ENCODE assay signal across 17 cellular contexts in genomic region chr3:84547207-84547606, GRCh38.
DNase-seq lines count a peak whose midpoint lies in the region; ATAC-seq, FAIRE-seq and TF ChIP-seq lines count a peak whose summit lies in the region.
"Had no signal": no experiment of that assay in that cellular context is flagged by ENCODE, and none has a peak within 500 bp of the region (broad histone marks: within the 10 kb centered on the region; RNA-seq: fewer than 3 reads in every experiment).

No MANE protein-coding gene starts in this region.

- no peaks in the 10 kb centered on the region for H3F3A ChIP-seq in smooth muscle cell (ENCODE audit: low read depth)

- CTCF ChIA-PET in CD8-positive, alpha-beta memory T cell (lab: Charles Lee) = no interaction called here

- no peak overlapping the region for H3K4me2 ChIP-seq in astrocyte (ENCODE audit: low read length)
- peak overlapping the region; percentile 66 for H3K4me2 ChIP-seq in smooth muscle cell
- H3K4me2 ChIP-seq: KMS-11 had no signal

- no peak for ATAC-seq in Right ventricle myocardium inferior

- FAIRE-seq in astrocyte (lab: Jason Lieb, UNC) = no peak
- FAIRE-seq: GM18507 had no signal

- POLR2A ChIA-PET in CD8-positive, alpha-beta memory T cell (lab: Charles Lee) = no interaction called here

- H3K4me3 Mint-ChIP-seq in astrocyte (ENCODE audit: unreplicated experiment) = no peak overlapping the region
- no peak overlapping the region for H3K4me3 Mint-ChIP-seq in CD8-positive, alpha-beta memory T cell
- H3K4me3 Mint-ChIP-seq: CD14-positive monocyte had no signal

- no peaks in the 10 kb centered on the region for H3K79me2 ChIP-seq in astrocyte (ENCODE audit: insufficient read depth, low read length)
- H3K79me2 ChIP-seq in smooth muscle cell (ENCODE audit: low read depth) = no peaks in the 10 kb centered on the region

- H3K9me3 ChIP-seq in astrocyte (ENCODE audit: insufficient read depth, low read depth, low read length) (no peaks in the 10 kb centered on the region), smooth muscle cell (replicated peaks; ENCODE audit: low read depth) (no peaks in the 10 kb centered on the region)
- no peaks in the 10 kb centered on the region for H3K9me3 ChIP-seq in CD8-positive, alpha-beta memory T cell (ENCODE audit: low read length)
- H3K9me3 ChIP-seq: BE2C had no signal

- H3K36me3 Mint-ChIP-seq in astrocyte (ENCODE audit: low read depth, unreplicated experiment) = no peaks in the 10 kb centered on the region
- no peaks in the 10 kb centered on the region for H3K36me3 Mint-ChIP-seq in CD8-positive, alpha-beta memory T cell
- H3K36me3 Mint-ChIP-seq: CD14-positive monocyte, IgD-negative memory B cell had no signal

- H3K4me1 ChIP-seq in astrocyte (ENCODE audit: insufficient read depth, low read length) (no peaks in the 10 kb centered on the region), smooth muscle cell (ENCODE audit: low read depth) (peaks cover 13% of the 10 kb centered on the region)
- no peaks in the 10 kb centered on the region for H3K4me1 ChIP-seq in CD8-positive, alpha-beta memory T cell (ENCODE audit: insufficient read depth, low read length)
- H3K4me1 ChIP-seq: BE2C had no signal

- WGBS in smooth muscle cell (ENCODE audit: low lambda C conversion rate) = 38% methylated on average over 3 of the region's 3 CpGs

- intact Hi-C loops in Right ventricle myocardium inferior (cut with DNase I) = loop anchor here (5.0 kb wide), 1 partner anchor 1030 kb away; no protein-coding TSS in a partner anchor

- H3K27ac ChIP-seq in astrocyte (ENCODE audit: low read depth, low read length) (no peak overlapping the region), smooth muscle cell (ENCODE audit: low read depth) (no peak overlapping the region)
- no peak overlapping the region for H3K27ac ChIP-seq in CD8-positive, alpha-beta memory T cell (ENCODE audit: low read depth, low read length)
- H3K27ac ChIP-seq: KMS-11, RWPE1, SK-N-MC had no signal

- no peak overlapping the region for H3K9ac ChIP-seq in astrocyte (ENCODE audit: low read length)
- H3K9ac ChIP-seq in smooth muscle cell (ENCODE audit: low read depth) = no peak overlapping the region
- H3K9ac ChIP-seq: KMS-11 had no signal

- H3K4me3 ChIP-seq in astrocyte (ENCODE audit: insufficient read depth, low read depth, low read length) (no peak overlapping the region), smooth muscle cell (no peak overlapping the region)
- no peak overlapping the region for H3K4me3 ChIP-seq in CD8-positive, alpha-beta memory T cell (ENCODE audit: low read length)
- H3K4me3 ChIP-seq: SK-N-MC had no signal

- peaks cover 13% of the 10 kb centered on the region for H3K4me1 Mint-ChIP-seq in astrocyte (ENCODE audit: low read depth, unreplicated experiment)
- no peaks in the 10 kb centered on the region for H3K4me1 Mint-ChIP-seq in CD8-positive, alpha-beta memory T cell
- H3K4me1 Mint-ChIP-seq: CD14-positive monocyte, IgD-negative memory B cell had no signal

- H3K36me3 ChIP-seq in astrocyte (ENCODE audit: insufficient read depth, low read length) (no peaks in the 10 kb centered on the region), smooth muscle cell (ENCODE audit: low read depth) (no peaks in the 10 kb centered on the region)
- H3K36me3 ChIP-seq in CD8-positive, alpha-beta memory T cell (ENCODE audit: insufficient read depth, low read length) = no peaks in the 10 kb centered on the region
- H3K36me3 ChIP-seq: BE2C had no signal

- no peak overlapping the region for H3K27ac Mint-ChIP-seq in astrocyte (ENCODE audit: unreplicated experiment)
- no peak overlapping the region for H3K27ac Mint-ChIP-seq in CD8-positive, alpha-beta memory T cell
- H3K27ac Mint-ChIP-seq: CD14-positive monocyte, IgD-negative memory B cell had no signal

- H2AFZ ChIP-seq in astrocyte (ENCODE audit: low read depth, low read length) (no peak overlapping the region), smooth muscle cell (ENCODE audit: low read depth) (no peak overlapping the region)

- H4K20me1 ChIP-seq in astrocyte (ENCODE audit: insufficient read depth, low read length) = no peaks in the 10 kb centered on the region
- no peaks in the 10 kb centered on the region for H4K20me1 ChIP-seq in smooth muscle cell (ENCODE audit: low read depth)

- TF ChIP-seq CTCF in astrocyte (IDR thresholded peaks at IDR 0.05; ENCODE audit: insufficient read depth, low read depth, low read length) = no peak
- TF ChIP-seq CTCF in smooth muscle cell (IDR thresholded peaks at IDR 0.05; ENCODE audit: borderline replicate concordance, insufficient read depth, poor library complexity, severe bottlenecking) = no peak

- no peaks in the 10 kb centered on the region for H3K27me3 Mint-ChIP-seq in astrocyte (ENCODE audit: low read depth, unreplicated experiment)
- H3K27me3 Mint-ChIP-seq in CD8-positive, alpha-beta memory T cell = no peaks in the 10 kb centered on the region
- H3K27me3 Mint-ChIP-seq: IgD-negative memory B cell had no signal

- DNase-seq in COLO829 (ENCODE audit: low spot score) = peak; percentile 5
- peak; percentile 25 for DNase-seq in astrocyte (ENCODE audit: low read depth)
- peak; percentile 16 for DNase-seq in iris pigment epithelial cell (ENCODE audit: low read depth)
- DNase-seq in smooth muscle cell (lab: John Stamatoyannopoulos, UW; ENCODE audit: unreplicated experiment) = no peak
- DNase-seq in CD8-positive, alpha-beta memory T cell = no peak
- no peak for DNase-seq in Right ventricle myocardium inferior (ENCODE audit: missing footprints)
- DNase-seq in activated CD4-positive, alpha-beta T cell treated with anti-CD3 and anti-CD28 coated beads for 1 hour = no peak
- DNase-seq: NCI-H1694 treated with DMSO at 0.1 percent for 48 hours, NCI-H226, NCI-H510A had no signal

- no peaks in the 10 kb centered on the region for H3K9me3 Mint-ChIP-seq in astrocyte (ENCODE audit: unreplicated experiment)
- H3K9me3 Mint-ChIP-seq in CD8-positive, alpha-beta memory T cell = peaks cover 11 to 26% (median 21%) of the 10 kb centered on the region in 5 donors
- H3K9me3 Mint-ChIP-seq: CD14-positive monocyte, IgD-negative memory B cell had no signal

- no peaks in the 10 kb centered on the region for H3K27me3 ChIP-seq in astrocyte (ENCODE audit: insufficient read depth, low read length)
- H3K27me3 ChIP-seq in smooth muscle cell (ENCODE audit: low read depth) = no peaks in the 10 kb centered on the region
- no peaks in the 10 kb centered on the region for H3K27me3 ChIP-seq in CD8-positive, alpha-beta memory T cell (ENCODE audit: insufficient read depth, low read length, poor library complexity, severe bottlenecking)
- H3K27me3 ChIP-seq: BE2C had no signal

Comparison
In these comparisons a context has a peak if more than half of its experiments do, and no peak if none do; other contexts are left out.
1. DNase-seq: peak in COLO829 (single experiment), astrocyte (single experiment) and iris pigment epithelial cell (single experiment); none in smooth muscle cell (single experiment), CD8-positive, alpha-beta memory T cell (0 of 5), Right ventricle myocardium inferior (single experiment) and activated CD4-positive, alpha-beta T cell treated with anti-CD3 and anti-CD28 coated beads for 1 hour (single experiment).